8 cellular contexts compared by ENCODE assay signal in genomic region chr1:6962390-6962955, GRCh38.
A peak's percentile ranks its signal among the peaks of the same experiment; 100 is the strongest.
DNase-seq lines count a peak whose midpoint lies in the region; ATAC-seq and TF ChIP-seq lines count a peak whose summit lies in the region.

No MANE protein-coding gene starts in this region.

- no peaks in the 10 kb centered on the region for H3K36me3 ChIP-seq in SK-N-SH (replicated peaks in 1 of 2; ENCODE audit: control insufficient read depth in 1 of 2, insufficient read depth in 2 of 2, low read length in 1 of 2)
- H3K36me3 ChIP-seq in gastrocnemius medialis = no peaks in the 10 kb centered on the region

- TF ChIP-seq EP300 in SK-N-SH (IDR thresholded peaks at IDR 0.05; ENCODE audit: borderline replicate concordance in 1 of 2, low read depth in 1 of 2, low read length in 1 of 2) = no peak

- no peaks in the 10 kb centered on the region for H3K9me2 ChIP-seq in SK-N-SH

- H3K79me2 ChIP-seq in SK-N-SH (ENCODE audit: insufficient read depth) = no peaks in the 10 kb centered on the region

- no peaks in the 10 kb centered on the region for H3K9me3 Mint-ChIP-seq in activated B cell treated with CpG ODN at 0.5 μM for 24 hours
- H3K9me3 Mint-ChIP-seq in endothelial cell (ENCODE audit: unreplicated experiment) = no peaks in the 10 kb centered on the region

- ATAC-seq in SK-N-SH treated with all-trans-retinoic acid at 6 μM for 48 hours (no peak), activated B cell treated with CpG ODN at 0.5 μM for 24 hours (ENCODE audit: low read depth) (peak; percentile 49), gastrocnemius medialis (peak in 1 of 2 donors; percentile 20)

- TF ChIP-seq POLR2A in gastrocnemius medialis (IDR thresholded peaks at IDR 0.05) = no peak

- CTCF ChIA-PET in SK-N-SH (lab: Yijun Ruan, JAX) (interaction anchor here (1.2 kb wide), 1 partner anchor 108 kb away, joined by 3 read pairs; no protein-coding TSS in a partner anchor), activated B cell treated with CpG ODN at 0.5 μM for 24 hours (lab: Charles Lee) (no interaction called here)

- H3K4me1 Mint-ChIP-seq in activated B cell treated with CpG ODN at 0.5 μM for 24 hours (peaks cover 23% of the 10 kb centered on the region), endothelial cell (ENCODE audit: unreplicated experiment) (peaks cover 12% of the 10 kb centered on the region)

- H3K4me3 Mint-ChIP-seq in activated B cell treated with CpG ODN at 0.5 μM for 24 hours = no peak overlapping the region
- no peak overlapping the region for H3K4me3 Mint-ChIP-seq in endothelial cell (ENCODE audit: unreplicated experiment)

- DNase-seq in SK-N-SH = peak; percentile 50
- DNase-seq in activated B cell treated with CpG ODN at 0.5 μM for 24 hours = no peak
- DNase-seq in endothelial cell (ENCODE audit: low spot score) = peak; percentile 93
- DNase-seq in gastrocnemius medialis = peak in 1 of 2 donors; percentile 59
- no peak for DNase-seq in SK-N-DZ (ENCODE audit: low spot score)
- DNase-seq in hippocampal formation (lab: John Stamatoyannopoulos, UW) = no peak
- no peak for DNase-seq in NCI-H524 treated with DMSO at 0.1 percent for 48 hours (lab: John Stamatoyannopoulos, UW)

- H3K27me3 ChIP-seq in SK-N-SH (ENCODE audit: insufficient read depth) = no peaks in the 10 kb centered on the region
- no peaks in the 10 kb centered on the region for H3K27me3 ChIP-seq in gastrocnemius medialis

- H3K36me3 Mint-ChIP-seq in activated B cell treated with CpG ODN at 0.5 μM for 24 hours (ENCODE audit: low read depth) (no peaks in the 10 kb centered on the region), endothelial cell (ENCODE audit: low read depth, unreplicated experiment) (no peaks in the 10 kb centered on the region)

- intact Hi-C loops in activated B cell treated with CpG ODN at 0.5 μM for 24 hours (cut with micrococcal nuclease) (no loop called here), gastrocnemius medialis (cut with DNase I; ENCODE audit: low total_unique reads) (no loop called here)

- no peak overlapping the region for H2AFZ ChIP-seq in SK-N-SH (ENCODE audit: low read depth)

- no peaks in the 10 kb centered on the region for H4K20me1 ChIP-seq in SK-N-SH (ENCODE audit: insufficient read depth)

- H3K27me3 Mint-ChIP-seq in activated B cell treated with CpG ODN at 0.5 μM for 24 hours = peaks cover 53% of the 10 kb centered on the region
- H3K27me3 Mint-ChIP-seq in endothelial cell (ENCODE audit: unreplicated experiment) = peaks cover 20% of the 10 kb centered on the region

- TF ChIP-seq CTCF in SK-N-SH (IDR thresholded peaks at IDR 0.05) (no peak), activated B cell treated with CpG ODN at 0.5 μM for 24 hours (IDR thresholded peaks at IDR 0.05) (no peak), endothelial cell (IDR thresholded peaks at IDR 0.05; ENCODE audit: unreplicated experiment) (no peak), gastrocnemius medialis (IDR thresholded peaks at IDR 0.05 in 4 of 5, conservative IDR thresholded peaks at IDR 0.05 in 1 of 5) (no peak)

- no peak for TF ChIP-seq RAD21 in SK-N-SH (IDR thresholded peaks at IDR 0.05; ENCODE audit: low read length)

- WGBS in SK-N-SH (ENCODE audit: low lambda C conversion rate) = 70% methylated on average over 17 of the region's 17 CpGs

- no peak overlapping the region for H3K27ac Mint-ChIP-seq in activated B cell treated with CpG ODN at 0.5 μM for 24 hours
- no peak overlapping the region for H3K27ac Mint-ChIP-seq in endothelial cell (ENCODE audit: unreplicated experiment)

- no peak overlapping the region for H3K4me3 ChIP-seq in SK-N-SH (ENCODE audit: low read depth in 2 of 2, low read length in 1 of 2)
- H3K4me3 ChIP-seq in gastrocnemius medialis = peak overlapping the region in 2 of 4 donors; percentile 4 to 36

- no peak overlapping the region for H3K9ac ChIP-seq in SK-N-SH

- H3K9me3 ChIP-seq in SK-N-SH (no peaks in the 10 kb centered on the region), gastrocnemius medialis (no peaks in the 10 kb centered on the region)

- H3K27ac ChIP-seq in SK-N-SH (ENCODE audit: low read depth in 2 of 2, low read length in 1 of 2) (no peak overlapping the region), gastrocnemius medialis (peak overlapping the region in 3 of 4 donors; percentile 70 to 86 (median 72))

- POLR2A ChIA-PET in SK-N-SH (lab: Yijun Ruan, JAX) (no interaction called here), activated B cell treated with CpG ODN at 0.5 μM for 24 hours (lab: Charles Lee) (no interaction called here)

- in situ Hi-C loops in gastrocnemius medialis (cut with MboI; ENCODE audit: low sequenced_read_pairs in 4 of 4) = no loop called here

- no peak overlapping the region for H3K4me2 ChIP-seq in SK-N-SH

- H3K4me1 ChIP-seq in SK-N-SH (ENCODE audit: control insufficient read depth in 1 of 2, insufficient read depth in 2 of 2, low read depth in 1 of 2, low read length in 1 of 2) (peaks cover 0 to 17% of the 10 kb centered on the region in 2 experiments; a peak in 2 of 4 replicates), gastrocnemius medialis (peaks cover 28 to 33% of the 10 kb centered on the region in 2 donors)

- no peaks in the 10 kb centered on the region for H3F3A ChIP-seq in SK-N-SH (replicated peaks; ENCODE audit: insufficient read depth)

TF ChIP-seq in SK-N-SH, 30 proteins besides CTCF, POLR2A, EP300 and RAD21:
- TF ChIP-seq RXRA (IDR thresholded peaks at IDR 0.05; ENCODE audit: borderline replicate concordance, low read depth) (no peak), REST (IDR thresholded peaks at IDR 0.05; ENCODE audit: low read depth, low read length) (no peak), NFIC (IDR thresholded peaks at IDR 0.05; ENCODE audit: borderline replicate concordance) (no peak), FOXJ3 (CRISPR knock-in tag; IDR thresholded peaks at IDR 0.05) (no peak)

TF ChIP-seq in SK-N-SH treated with all-trans-retinoic acid at 6 μM for 48 hours, 23 proteins besides CTCF, POLR2A, EP300 and RAD21 (continues in another document):
- TF ChIP-seq CSDC2 (CRISPR knock-in tag; IDR thresholded peaks at IDR 0.05) = no peak
- TF ChIP-seq, protein P1, sequence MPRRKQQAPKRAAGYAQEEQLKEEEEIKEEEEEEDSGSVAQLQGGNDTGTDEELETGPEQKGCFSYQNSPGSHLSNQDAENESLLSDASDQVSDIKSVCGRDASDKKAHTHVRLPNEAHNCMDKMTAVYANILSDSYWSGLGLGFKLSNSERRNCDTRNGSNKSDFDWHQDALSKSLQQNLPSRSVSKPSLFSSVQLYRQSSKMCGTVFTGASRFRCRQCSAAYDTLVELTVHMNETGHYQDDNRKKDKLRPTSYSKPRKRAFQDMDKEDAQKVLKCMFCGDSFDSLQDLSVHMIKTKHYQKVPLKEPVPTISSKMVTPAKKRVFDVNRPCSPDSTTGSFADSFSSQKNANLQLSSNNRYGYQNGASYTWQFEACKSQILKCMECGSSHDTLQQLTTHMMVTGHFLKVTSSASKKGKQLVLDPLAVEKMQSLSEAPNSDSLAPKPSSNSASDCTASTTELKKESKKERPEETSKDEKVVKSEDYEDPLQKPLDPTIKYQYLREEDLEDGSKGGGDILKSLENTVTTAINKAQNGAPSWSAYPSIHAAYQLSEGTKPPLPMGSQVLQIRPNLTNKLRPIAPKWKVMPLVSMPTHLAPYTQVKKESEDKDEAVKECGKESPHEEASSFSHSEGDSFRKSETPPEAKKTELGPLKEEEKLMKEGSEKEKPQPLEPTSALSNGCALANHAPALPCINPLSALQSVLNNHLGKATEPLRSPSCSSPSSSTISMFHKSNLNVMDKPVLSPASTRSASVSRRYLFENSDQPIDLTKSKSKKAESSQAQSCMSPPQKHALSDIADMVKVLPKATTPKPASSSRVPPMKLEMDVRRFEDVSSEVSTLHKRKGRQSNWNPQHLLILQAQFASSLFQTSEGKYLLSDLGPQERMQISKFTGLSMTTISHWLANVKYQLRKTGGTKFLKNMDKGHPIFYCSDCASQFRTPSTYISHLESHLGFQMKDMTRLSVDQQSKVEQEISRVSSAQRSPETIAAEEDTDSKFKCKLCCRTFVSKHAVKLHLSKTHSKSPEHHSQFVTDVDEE (CRISPR knock-in tag; IDR thresholded peaks at IDR 0.05) = no peak
- TF ChIP-seq ARNTL (CRISPR knock-in tag; IDR thresholded peaks at IDR 0.05; ENCODE audit: borderline replicate concordance, low read depth) = no peak
- no peak for TF ChIP-seq TCF4 (CRISPR knock-in tag; IDR thresholded peaks at IDR 0.05; ENCODE audit: borderline replicate concordance)
- no peak for TF ChIP-seq BACH2 (CRISPR knock-in tag; IDR thresholded peaks at IDR 0.05; ENCODE audit: borderline replicate concordance)
- TF ChIP-seq PATZ1 (CRISPR knock-in tag; IDR thresholded peaks at IDR 0.05; ENCODE audit: borderline replicate concordance) = no peak
- no peak for TF ChIP-seq POU6F1 (CRISPR knock-in tag; IDR thresholded peaks at IDR 0.05; ENCODE audit: borderline replicate concordance, low read depth)
- no peak for TF ChIP-seq ISL1 (CRISPR knock-in tag; IDR thresholded peaks at IDR 0.05)
- no peak for TF ChIP-seq ZFP3 (CRISPR knock-in tag; IDR thresholded peaks at IDR 0.05)

Comparison
In these comparisons a context has a peak if more than half of its experiments do, and no peak if none do; other contexts are left out.
1. DNase-seq: peak in SK-N-SH (single experiment) and endothelial cell (single experiment); none in activated B cell treated with CpG ODN at 0.5 μM for 24 hours (single experiment), SK-N-DZ (single experiment), hippocampal formation (0 of 2) and NCI-H524 treated with DMSO at 0.1 percent for 48 hours (single experiment).
2. H3K27ac ChIP-seq: peak in gastrocnemius medialis (3 of 4); none in SK-N-SH (0 of 2).